1 cellular context compared by ENCODE assay signal in genomic region chr1:35727434-35727825, GRCh38.
TF ChIP-seq lines count a peak whose summit lies in the region.

No MANE protein-coding gene starts in this region.

TF ChIP-seq in HepG2, 621 proteins besides CTCF, POLR2A, EP300 and RAD21:
- TF ChIP-seq MXI1 (IDR thresholded peaks at IDR 0.05; ENCODE audit: borderline replicate concordance, low read depth, low read length) (no peak), E2F5 (CRISPR knock-in tag; conservative IDR thresholded peaks at IDR 0.05) (no peak), ZNF564 (CRISPR knock-in tag; IDR thresholded peaks at IDR 0.05) (no peak), ATF7 (IDR thresholded peaks at IDR 0.05) (no peak), ATF7 (CRISPR knock-in tag; IDR thresholded peaks at IDR 0.05) (no peak)
